Comparison of ENCODE assay signal across 8 cellular contexts in genomic region chr15:99564221-99565030, GRCh38. TPM values are rescaled to one million over a fixed set of nuclear protein-coding genes. Genes with fewer than 3 reads are reported as not detected.
DNase-seq lines count a peak whose midpoint lies in the region; ATAC-seq and TF ChIP-seq lines count a peak whose summit lies in the region.

No MANE protein-coding gene starts in this region.

- H3K9me3 ChIP-seq in heart right ventricle (no peaks in the 10 kb centered on the region), parathyroid adenoma (ENCODE audit: control insufficient read depth, low read length) (no peaks in the 10 kb centered on the region)

- WGBS in heart right ventricle, 2 donors = 28 to 32% methylated on average over 11 of the region's 11 CpGs

- no peaks in the 10 kb centered on the region for H3K9me3 Mint-ChIP-seq in activated naive CD4-positive, alpha-beta T cell treated with anti-CD3 and anti-CD28 coated beads, Interleukin-2, amount 10 ng/mL, durations not matched to agents 7 days and 5 days
- no peaks in the 10 kb centered on the region for H3K9me3 Mint-ChIP-seq in activated T-helper 1 cell treated with anti-CD3 and anti-CD28 coated beads, Interleukin-12 subunit alpha, Interleukin-12 subunit beta, Interleukin-2, Interleukin-4 antibody, amounts not matched to agents 30 ng/mL and 10 ng/mL and 1 ng/mL, durations not matched to agents 14 hours and 24 hours and 36 hours

- H3K4me1 ChIP-seq in heart right ventricle = peaks cover 6 to 51% (median 31%) of the 10 kb centered on the region in 9 donors
- H3K4me1 ChIP-seq in parathyroid adenoma = peaks cover 7% of the 10 kb centered on the region

- CTCF ChIA-PET in activated naive CD4-positive, alpha-beta T cell treated with anti-CD3 and anti-CD28 coated beads, Interleukin-2, amount 10 ng/mL, durations not matched to agents 7 days and 5 days (lab: Charles Lee) = interaction anchor here (0.6 to 1.3 kb wide), 4 partner anchors 15 to 290 kb away, joined by 3 read pairs; no protein-coding TSS in a partner anchor

- peak overlapping the region; percentile 90 to 100 (median 99) for H3K27ac ChIP-seq in heart right ventricle
- H3K27ac ChIP-seq in parathyroid adenoma = peak overlapping the region; percentile 82

- intact Hi-C loops in activated T-helper 1 cell treated with anti-CD3 and anti-CD28 coated beads, Interleukin-12 subunit alpha, Interleukin-12 subunit beta, Interleukin-2, Interleukin-4 antibody, amounts not matched to agents 30 ng/mL and 10 ng/mL and 1 ng/mL, durations not matched to agents 14 hours and 24 hours and 36 hours (cut with micrococcal nuclease) = loop anchor here (1.0 to 10.0 kb wide), 9 partner anchors 53 to 1040 kb away; partner anchors contain the start of genes ASB7, LINS1, LRRC28 and LYSMD4
- intact Hi-C loops in heart right ventricle (cut with DNase I) = loop anchor here (1.0 to 10.0 kb wide), 18 partner anchors 50 to 280 kb away; no protein-coding TSS in a partner anchor

- H3K4me3 Mint-ChIP-seq in activated naive CD4-positive, alpha-beta T cell treated with anti-CD3 and anti-CD28 coated beads, Interleukin-2, amount 10 ng/mL, durations not matched to agents 7 days and 5 days = peak overlapping the region; percentile 53
- peak overlapping the region; percentile 70 for H3K4me3 Mint-ChIP-seq in activated T-helper 1 cell treated with anti-CD3 and anti-CD28 coated beads, Interleukin-12 subunit alpha, Interleukin-12 subunit beta, Interleukin-2, Interleukin-4 antibody, amounts not matched to agents 30 ng/mL and 10 ng/mL and 1 ng/mL, durations not matched to agents 14 hours and 24 hours and 36 hours

- DNase-seq in activated naive CD4-positive, alpha-beta T cell treated with anti-CD3 and anti-CD28 coated beads, Interleukin-2, amount 10 ng/mL, durations not matched to agents 7 days and 5 days = no peak
- DNase-seq in activated naive CD4-positive, alpha-beta T cell (lab: John Stamatoyannopoulos, UW) = no peak
- DNase-seq in NCI-H1105 (lab: John Stamatoyannopoulos, UW) = peak; percentile 37
- DNase-seq in activated T-helper 1 cell treated with anti-CD3 and anti-CD28 coated beads, Interleukin-12 subunit alpha, Interleukin-12 subunit beta, Interleukin-2, Interleukin-4 antibody, amounts not matched to agents 30 ng/mL and 10 ng/mL and 1 ng/mL, durations not matched to agents 14 hours and 24 hours and 36 hours (ENCODE audit: low spot score) = no peak
- DNase-seq in heart right ventricle = peak in 1 of 2 donors; percentile 26
- DNase-seq in LoVo (ENCODE audit: low spot score) = no peak

- TF ChIP-seq CTCF in heart right ventricle (IDR thresholded peaks at IDR 0.05) = no peak
- TF ChIP-seq CTCF in parathyroid adenoma (IDR thresholded peaks at IDR 0.05) = no peak

- H3K27me3 ChIP-seq in heart right ventricle (no peaks in the 10 kb centered on the region), parathyroid adenoma (ENCODE audit: control insufficient read depth, insufficient read depth, low read length) (no peaks in the 10 kb centered on the region)

- H3K36me3 ChIP-seq in heart right ventricle = no peaks in the 10 kb centered on the region
- H3K36me3 ChIP-seq in parathyroid adenoma (ENCODE audit: control insufficient read depth, insufficient read depth, low read length) = no peaks in the 10 kb centered on the region

- peak overlapping the region in 9 of 10 donors; percentile 6 to 90 (median 50) for H3K4me3 ChIP-seq in heart right ventricle
- no peak overlapping the region for H3K4me3 ChIP-seq in parathyroid adenoma (ENCODE audit: low read depth, low read length)

- H3K27ac Mint-ChIP-seq in activated naive CD4-positive, alpha-beta T cell treated with anti-CD3 and anti-CD28 coated beads, Interleukin-2, amount 10 ng/mL, durations not matched to agents 7 days and 5 days = no peak overlapping the region
- H3K27ac Mint-ChIP-seq in activated T-helper 1 cell treated with anti-CD3 and anti-CD28 coated beads, Interleukin-12 subunit alpha, Interleukin-12 subunit beta, Interleukin-2, Interleukin-4 antibody, amounts not matched to agents 30 ng/mL and 10 ng/mL and 1 ng/mL, durations not matched to agents 14 hours and 24 hours and 36 hours = peak overlapping the region; percentile 51

- H3K79me2 ChIP-seq in parathyroid adenoma = no peaks in the 10 kb centered on the region

- H2AFZ ChIP-seq in parathyroid adenoma = peak overlapping the region; percentile 90

- H3K9ac ChIP-seq in parathyroid adenoma = no peak overlapping the region

- ATAC-seq in HG02623 (IDR thresholded peaks at IDR 0.05; ENCODE audit: unreplicated experiment) = peak; percentile 31
- ATAC-seq in heart right ventricle = peak in 7 of 8 donors; percentile 0 to 26 (median 8)

- peaks cover 3% of the 10 kb centered on the region for H3K36me3 Mint-ChIP-seq in activated naive CD4-positive, alpha-beta T cell treated with anti-CD3 and anti-CD28 coated beads, Interleukin-2, amount 10 ng/mL, durations not matched to agents 7 days and 5 days
- H3K36me3 Mint-ChIP-seq in activated T-helper 1 cell treated with anti-CD3 and anti-CD28 coated beads, Interleukin-12 subunit alpha, Interleukin-12 subunit beta, Interleukin-2, Interleukin-4 antibody, amounts not matched to agents 30 ng/mL and 10 ng/mL and 1 ng/mL, durations not matched to agents 14 hours and 24 hours and 36 hours (ENCODE audit: low read depth) = peaks cover 7% of the 10 kb centered on the region

- peak overlapping the region; percentile 47 for H3K4me2 ChIP-seq in parathyroid adenoma (ENCODE audit: low read length)

- peaks cover 47% of the 10 kb centered on the region for H3K27me3 Mint-ChIP-seq in activated naive CD4-positive, alpha-beta T cell treated with anti-CD3 and anti-CD28 coated beads, Interleukin-2, amount 10 ng/mL, durations not matched to agents 7 days and 5 days
- peaks cover 4% of the 10 kb centered on the region for H3K27me3 Mint-ChIP-seq in activated T-helper 1 cell treated with anti-CD3 and anti-CD28 coated beads, Interleukin-12 subunit alpha, Interleukin-12 subunit beta, Interleukin-2, Interleukin-4 antibody, amounts not matched to agents 30 ng/mL and 10 ng/mL and 1 ng/mL, durations not matched to agents 14 hours and 24 hours and 36 hours (ENCODE audit: insufficient read depth)

- peaks cover 42% of the 10 kb centered on the region for H3K4me1 Mint-ChIP-seq in activated naive CD4-positive, alpha-beta T cell treated with anti-CD3 and anti-CD28 coated beads, Interleukin-2, amount 10 ng/mL, durations not matched to agents 7 days and 5 days
- peaks cover 36% of the 10 kb centered on the region for H3K4me1 Mint-ChIP-seq in activated T-helper 1 cell treated with anti-CD3 and anti-CD28 coated beads, Interleukin-12 subunit alpha, Interleukin-12 subunit beta, Interleukin-2, Interleukin-4 antibody, amounts not matched to agents 30 ng/mL and 10 ng/mL and 1 ng/mL, durations not matched to agents 14 hours and 24 hours and 36 hours (ENCODE audit: low read depth)

RNA-seq across cellular contexts. Expression of gene MEF2A, which starts 1.4 kb away (rescaled TPM):
- total RNA-seq in activated T-helper 1 cell treated with anti-CD3 and anti-CD28 coated beads, Interleukin-12 subunit alpha, Interleukin-12 subunit beta, Interleukin-2, Interleukin-4 antibody, amounts not matched to agents 30 ng/mL and 10 ng/mL and 1 ng/mL, durations not matched to agents 14 hours and 24 hours and 36 hours = 27.4 and 30.2 TPM in 2 replicates
- total RNA-seq in heart right ventricle = 100 to 1,000 TPM; 121 to 194 (median 173) TPM
- 10 to 100 TPM; 31.2 to 67.7 TPM for polyA plus RNA-seq in heart right ventricle
